Comparison of ENCODE assay signal across 11 cellular contexts in genomic region chr11:35927730-35928129, GRCh38. TPM values are rescaled to one million over a fixed set of nuclear protein-coding genes. Genes with fewer than 3 reads are reported as not detected.
DNase-seq lines count a peak whose midpoint lies in the region; TF ChIP-seq lines count a peak whose summit lies in the region.
"Had no signal": no experiment of that assay in that cellular context is flagged by ENCODE, and none has a peak within 500 bp of the region (broad histone marks: within the 10 kb centered on the region; RNA-seq: fewer than 3 reads in every experiment).

No MANE protein-coding gene starts in this region.

- H3K4me1 ChIP-seq in left ventricle myocardium inferior: no peaks in the 10 kb centered on the region
- H3K4me1 ChIP-seq in spleen: peaks cover 0 to 25% (median 9%) of the 10 kb centered on the region in 6 donors

- DNase-seq in HT-29 (ENCODE audit: low spot score): peak; percentile 42
- peak; percentile 84 for DNase-seq in SW480 (ENCODE audit: low spot score)
- DNase-seq in left ventricle myocardium inferior: peak; percentile 29
- DNase-seq in spleen: peak; percentile 77
- DNase-seq in activated gamma-delta T cell (lab: John Stamatoyannopoulos, UW): no peak
- DNase-seq in mesenteric fat pad (ENCODE audit: low spot score): no peak
- DNase-seq in OCI-M2 (lab: John Stamatoyannopoulos, UW; ENCODE audit: unreplicated experiment): no peak
- no peak for DNase-seq in middle frontal gyrus (ENCODE audit: extremely low spot score, low spot score)
- DNase-seq: naive thymus-derived CD8-positive, alpha-beta T cell; NCI-H446 treated with DMSO at 0.1 percent for 48 hours; stimulated activated CD8-positive, alpha-beta memory T cell treated with anti-CD3 and anti-CD28 coated beads, Interleukin-4, amount 100 ng/mL, for 48 hours had no signal

- H3K4me3 ChIP-seq in left ventricle myocardium inferior (no peak overlapping the region), spleen (no peak overlapping the region)

- no peak for TF ChIP-seq POLR2A in spleen (IDR thresholded peaks at IDR 0.05)

- H3K27ac ChIP-seq in left ventricle myocardium inferior (replicated peaks) (no peak overlapping the region), spleen (peak overlapping the region in 2 of 8 donors; percentile 19 to 23)

- H3K27me3 ChIP-seq in left ventricle myocardium inferior (ENCODE audit: low read depth) (peaks cover 28% of the 10 kb centered on the region), spleen (replicated peaks in 1 of 7) (peaks cover 0 to 5% (median 0%) of the 10 kb centered on the region in 7 donors)

- H3K9me3 ChIP-seq in left ventricle myocardium inferior (replicated peaks): peaks cover 10% of the 10 kb centered on the region
- H3K9me3 ChIP-seq in spleen: peaks cover 0 to 4% (median 0%) of the 10 kb centered on the region in 8 donors

- WGBS in spleen, 5 donors: 44 to 70% (median 61%) methylated on average over 9 to 10 of the region's 10 CpGs

- TF ChIP-seq CTCF in left ventricle myocardium inferior (IDR thresholded peaks at IDR 0.05; ENCODE audit: borderline replicate concordance) (no peak), spleen (IDR thresholded peaks at IDR 0.05 in 8 of 11, conservative IDR thresholded peaks at IDR 0.05 in 3 of 11) (no peak)

- H3K36me3 ChIP-seq in left ventricle myocardium inferior (no peaks in the 10 kb centered on the region), spleen (no peaks in the 10 kb centered on the region)

- intact Hi-C loops in left ventricle myocardium inferior (cut with micrococcal nuclease) (no loop called here), spleen (cut with DNase I; ENCODE audit: low total_unique reads) (no loop called here)

RNA-seq across cellular contexts. Expression of gene LDLRAD3, which starts 16.1 kb away (rescaled TPM):
- 1.1 and 3.3 TPM in 2 replicates for total RNA-seq in HT-29 (2014; rRNA removed; shearing (Covaris generic))
- total RNA-seq in left ventricle myocardium inferior (1.0 TPM), spleen (1 to 10 TPM; 6.6 to 9.6 (median 8.8) TPM), mesenteric fat pad (69.2 TPM)
- 1 to 10 TPM; 1.5 to 2.3 (median 1.7) TPM for polyA plus RNA-seq in spleen
- total RNA-seq: naive thymus-derived CD8-positive, alpha-beta T cell had no signal
- polyA plus RNA-seq: naive thymus-derived CD8-positive, alpha-beta T cell had no signal

Comparison
In these comparisons a context has a peak if more than half of its experiments do, and no peak if none do; other contexts are left out.
1. DNase-seq: peak in HT-29 (single experiment), SW480 (single experiment), left ventricle myocardium inferior (single experiment) and spleen (single experiment); none in activated gamma-delta T cell (single experiment), mesenteric fat pad (single experiment), OCI-M2 (single experiment) and middle frontal gyrus (single experiment).